In genomic region chr2:218272531-218273212, GRCh38 we compare ENCODE assay signal across 8 cellular contexts. TPM values are rescaled to one million over a fixed set of nuclear protein-coding genes. Genes with fewer than 3 reads are reported as not detected.
DNase-seq lines count a peak whose midpoint lies in the region; ATAC-seq, FAIRE-seq and TF ChIP-seq lines count a peak whose summit lies in the region.

No MANE protein-coding gene starts in this region.

- H3K4me2 ChIP-seq in A549, result peak overlapping the region; percentile 100

- peak; percentile 44 to 62 for ATAC-seq in A549
- peak; percentile 28 for ATAC-seq in GM18511 (IDR thresholded peaks at IDR 0.05; ENCODE audit: unreplicated experiment)

- 18% methylated on average over 18 of the region's 18 CpGs for WGBS in A549 (ENCODE audit: missing lambda C conversion rate)
- WGBS in ovary, 3 donors, result 17 to 22% (median 21%) methylated on average over 14 to 18 of the region's 18 CpGs
- 28 to 32% methylated on average over 13 to 18 of the region's 18 CpGs for WGBS in testis, 2 donors

- POLR2A ChIA-PET in A549 (lab: Yijun Ruan, JAX), result no interaction called here

- no peaks in the 10 kb centered on the region for H3K9me3 ChIP-seq in A549
- H3K9me3 ChIP-seq in MG63, result no peaks in the 10 kb centered on the region
- H3K9me3 ChIP-seq in SJSA1 (replicated peaks), result no peaks in the 10 kb centered on the region
- no peaks in the 10 kb centered on the region for H3K9me3 ChIP-seq in ovary
- H3K9me3 ChIP-seq in testis, result no peaks in the 10 kb centered on the region

- no peak for TF ChIP-seq EP300 in A549 (IDR thresholded peaks at IDR 0.05)
- TF ChIP-seq EP300 in ovary (IDR thresholded peaks at IDR 0.05), result no peak

- CTCF ChIA-PET in A549 (lab: Yijun Ruan, JAX), result interaction anchor here (0.7 to 6.5 kb wide), 32 partner anchors 11 to 374 kb away, joined by 3 to 105 read pairs (median 4); partner anchors contain the start of genes CATIP and TMBIM1

- peak; percentile 82 to 90 for TF ChIP-seq RAD21 in A549 (conservative IDR thresholded peaks at IDR 0.05 in 1 of 2, IDR thresholded peaks at IDR 0.05 in 1 of 2)

- TF ChIP-seq CTCF in A549 (IDR thresholded peaks at IDR 0.05) (peak; percentile 83), ovary (IDR thresholded peaks at IDR 0.05) (peak; percentile 60 to 89 (median 81)), testis (IDR thresholded peaks at IDR 0.05) (peak; percentile 85 to 87 (median 86))

- H3K27ac ChIP-seq in A549, result peak overlapping the region; percentile 23 to 71; a peak in 4 of 6 replicates
- no peak overlapping the region for H3K27ac ChIP-seq in SJSA1
- peak overlapping the region; percentile 11 to 41 for H3K27ac ChIP-seq in ovary
- H3K27ac ChIP-seq in testis, result peak overlapping the region; percentile 21 to 71

- no peak for FAIRE-seq in A549 (lab: Jason Lieb, UNC)

- intact Hi-C loops in ovary (cut with DNase I), result loop anchor here in 2 of 4 donors (10.0 kb wide), 2 partner anchors 192 to 382 kb away; partner anchors contain the start of genes BCS1L (in 1 of the 2) and ZNF142 (in 1 of the 2)
- intact Hi-C loops in testis (cut with DNase I; ENCODE audit: low total_unique reads), result no loop called here

- H3K4me3 ChIP-seq in A549 (no peak overlapping the region), MG63 (no peak overlapping the region), SJSA1 (no peak overlapping the region), ovary (no peak overlapping the region), testis (no peak overlapping the region)

- H3K36me3 ChIP-seq in MG63 (peaks cover 53% of the 10 kb centered on the region), SJSA1 (peaks cover 60% of the 10 kb centered on the region), ovary (no peaks in the 10 kb centered on the region), testis (ENCODE audit: low read depth, missing control alignments) (no peaks in the 10 kb centered on the region)

- no peaks in the 10 kb centered on the region for H3K27me3 ChIP-seq in MG63
- no peaks in the 10 kb centered on the region for H3K27me3 ChIP-seq in SJSA1 (replicated peaks)
- H3K27me3 ChIP-seq in ovary, result no peaks in the 10 kb centered on the region
- H3K27me3 ChIP-seq in testis, result no peaks in the 10 kb centered on the region

- H3K4me1 ChIP-seq in A549, result peaks cover 25% of the 10 kb centered on the region
- peaks cover 22% of the 10 kb centered on the region for H3K4me1 ChIP-seq in SJSA1 (replicated peaks)
- peaks cover 10% of the 10 kb centered on the region for H3K4me1 ChIP-seq in ovary (ENCODE audit: insufficient read depth)
- peaks cover 30% of the 10 kb centered on the region for H3K4me1 ChIP-seq in testis

- TF ChIP-seq POLR2A in A549 (IDR thresholded peaks at IDR 0.05; ENCODE audit: low read length) (no peak), ovary (IDR thresholded peaks at IDR 0.05) (peak; percentile 7), testis (IDR thresholded peaks at IDR 0.05) (no peak)

- DNase-seq in A549 (ENCODE audit: low read depth in 1 of 2, low spot score in 1 of 2), result peak; percentile 87 to 91
- DNase-seq in MG63, result peak; percentile 95
- DNase-seq in SJSA1 (ENCODE audit: low read depth in 1 of 2, low spot score in 2 of 2), result peak; percentile 76 to 93
- peak; percentile 28 to 62 (median 50) for DNase-seq in activated naive CD4-positive, alpha-beta T cell (lab: John Stamatoyannopoulos, UW)
- DNase-seq in foreskin melanocyte, result peak; percentile 75
- DNase-seq in ovary, result peak; percentile 79 to 87 (median 83)
- DNase-seq in testis, result peak; percentile 85

TF ChIP-seq in A549, 52 proteins besides CTCF, POLR2A, EP300 and RAD21:
- peak in 1 of 2 experiments; percentile 61; a peak in 1 of 4 replicates for TF ChIP-seq CEBPB (IDR thresholded peaks at IDR 0.05)
- no peak for TF ChIP-seq HMGXB4 (CRISPR knock-in tag; IDR thresholded peaks at IDR 0.05; ENCODE audit: borderline replicate concordance)
- peak; percentile 83 for TF ChIP-seq SMC3 (IDR thresholded peaks at IDR 0.05)

RNA-seq across cellular contexts. Expression of gene PNKD, which starts 2.4 kb away (rescaled TPM):
- 46.2 and 52.6 TPM in 2 replicates for polyA plus RNA-seq in A549 (2011; rRNA removed)
- 101 and 104 TPM in 2 replicates for polyA plus RNA-seq in A549 (2012; cell fraction: cytosol; rRNA removed)
- polyA plus RNA-seq in A549 (2012; cell fraction: nucleus; rRNA removed), result 71.2 and 85.9 TPM in 2 replicates
- 47.2 to 51.7 TPM (median 51.6 TPM) in 3 replicates for polyA plus RNA-seq in A549 (2017; fragmentation: RNase III; extraction: RNeasy Plus Mini Kit Qiagen cat#74134 plus additional on column Dnase treatment)
- polyA minus RNA-seq in A549 (2011; rRNA and poly(A)+ RNA removed), result 21.0 and 26.5 TPM in 2 replicates
- 21.5 and 40.8 TPM in 2 replicates for total RNA-seq in MG63 (2014; rRNA removed; shearing (Covaris generic); ENCODE audit: low replicate concordance)
- total RNA-seq in SJSA1 (2014; rRNA removed; shearing (Covaris generic)), result 57.7 and 63.2 TPM in 2 replicates
- total RNA-seq in ovary, result 10 to 100 TPM; 37.3 to 59.6 (median 48.1) TPM
- polyA plus RNA-seq in ovary, result 10 to 100 TPM; 23.3 to 74.5 TPM
- total RNA-seq in testis, result 10 to 100 TPM; 79.3 to 84.2 TPM
- polyA plus RNA-seq in testis (ENCODE audit: insufficient read depth, low read depth, low replicate concordance), result 90.7 TPM

RNA-seq across cellular contexts. Expression of gene AAMP, which starts 2.7 kb away (rescaled TPM):
- polyA plus RNA-seq in A549 (2011; rRNA removed) (71.3 and 82.0 TPM in 2 replicates), A549 (2017; fragmentation: RNase III; extraction: RNeasy Plus Mini Kit Qiagen cat#74134 plus additional on column Dnase treatment) (165 to 173 TPM (median 168 TPM) in 3 replicates), ovary (100 to 1,000 TPM in 1 of 2 donors, 10 to 100 TPM in 1; 71.1 to 144 TPM), testis (ENCODE audit: insufficient read depth, low read depth, low replicate concordance) (112 TPM)
- polyA plus RNA-seq in A549 (2012; cell fraction: cytosol; rRNA removed), result 178 and 187 TPM in 2 replicates
- polyA plus RNA-seq in A549 (2012; cell fraction: nucleus; rRNA removed), result 208 and 219 TPM in 2 replicates
- polyA minus RNA-seq in A549 (2011; rRNA and poly(A)+ RNA removed), result 53.9 and 65.4 TPM in 2 replicates
- total RNA-seq in MG63 (2014; rRNA removed; shearing (Covaris generic); ENCODE audit: low replicate concordance), result 112 TPM in 2 replicates
- total RNA-seq in SJSA1 (2014; rRNA removed; shearing (Covaris generic)), result 184 and 231 TPM in 2 replicates
- total RNA-seq in ovary (100 to 1,000 TPM in 5 of 7 donors, 10 to 100 TPM in 2; 86.5 to 123 (median 106) TPM), testis (100 to 1,000 TPM; 154 to 177 TPM)

RNA-seq across cellular contexts. Expression of gene GPBAR1, which starts 11.9 kb away (rescaled TPM):
- polyA plus RNA-seq in A549 (2011; rRNA removed) (0.05 and 0.06 TPM in 2 replicates), A549 (2017; fragmentation: RNase III; extraction: RNeasy Plus Mini Kit Qiagen cat#74134 plus additional on column Dnase treatment) (0.12 to 0.16 TPM (median 0.13 TPM) in 3 replicates), ovary (1 to 10 TPM in 1 of 2 donors, under 1 TPM in 1; 0.28 to 2.8 TPM), testis (ENCODE audit: insufficient read depth, low read depth, low replicate concordance) (3.4 TPM)
- polyA plus RNA-seq in A549 (2012; cell fraction: cytosol; rRNA removed), result 0.05 and 0.09 TPM in 2 replicates
- 0.73 and 0.77 TPM in 2 replicates for polyA plus RNA-seq in A549 (2012; cell fraction: nucleus; rRNA removed)
- polyA minus RNA-seq in A549 (2011; rRNA and poly(A)+ RNA removed), result 0.19 and 0.54 TPM in 2 replicates
- not detected in 2 replicates for total RNA-seq in MG63 (2014; rRNA removed; shearing (Covaris generic); ENCODE audit: low replicate concordance)
- total RNA-seq in SJSA1 (2014; rRNA removed; shearing (Covaris generic)), result 0.89 TPM in 1 of 2 replicates, not detected in the other
- total RNA-seq in ovary (1 to 10 TPM in 5 of 7 donors, under 1 TPM in 2; 0.38 to 3.8 (median 2.1) TPM), testis (1 to 10 TPM; 1.5 to 1.8 TPM)

RNA-seq across cellular contexts. Expression of gene TMBIM1, which starts 19.6 kb away (rescaled TPM):
- polyA plus RNA-seq in A549 (2011; rRNA removed) (61.4 and 91.5 TPM in 2 replicates), A549 (2017; fragmentation: RNase III; extraction: RNeasy Plus Mini Kit Qiagen cat#74134 plus additional on column Dnase treatment) (66.6 to 72.1 TPM (median 70.4 TPM) in 3 replicates), ovary (100 to 1,000 TPM; 106 to 259 TPM), testis (ENCODE audit: insufficient read depth, low read depth, low replicate concordance) (77.6 TPM)
- 53.4 and 80.7 TPM in 2 replicates for polyA plus RNA-seq in A549 (2012; cell fraction: cytosol; rRNA removed)
- polyA plus RNA-seq in A549 (2012; cell fraction: nucleus; rRNA removed), result 65.6 and 87.6 TPM in 2 replicates
- polyA minus RNA-seq in A549 (2011; rRNA and poly(A)+ RNA removed), result 66.4 and 78.9 TPM in 2 replicates
- 81.0 and 125 TPM in 2 replicates for total RNA-seq in MG63 (2014; rRNA removed; shearing (Covaris generic); ENCODE audit: low replicate concordance)
- total RNA-seq in SJSA1 (2014; rRNA removed; shearing (Covaris generic)), result 76.0 and 86.5 TPM in 2 replicates
- total RNA-seq in ovary (100 to 1,000 TPM in 6 of 7 donors, 10 to 100 TPM in 1; 80.6 to 137 (median 114) TPM), testis (10 to 100 TPM; 59.9 to 81.0 TPM)

RNA-seq across cellular contexts. Expression of gene ARPC2, which starts 55.7 kb away (rescaled TPM):
- polyA plus RNA-seq in A549 (2011; rRNA removed) (279 and 374 TPM in 2 replicates), A549 (2017; fragmentation: RNase III; extraction: RNeasy Plus Mini Kit Qiagen cat#74134 plus additional on column Dnase treatment) (263 to 283 TPM (median 273 TPM) in 3 replicates), ovary (100 to 1,000 TPM; 170 to 357 TPM), testis (ENCODE audit: insufficient read depth, low read depth, low replicate concordance) (338 TPM)
- 247 and 267 TPM in 2 replicates for polyA plus RNA-seq in A549 (2012; cell fraction: cytosol; rRNA removed)
- 108 and 114 TPM in 2 replicates for polyA plus RNA-seq in A549 (2012; cell fraction: nucleus; rRNA removed)
- polyA minus RNA-seq in A549 (2011; rRNA and poly(A)+ RNA removed), result 179 and 190 TPM in 2 replicates
- 505 and 549 TPM in 2 replicates for total RNA-seq in MG63 (2014; rRNA removed; shearing (Covaris generic); ENCODE audit: low replicate concordance)
- total RNA-seq in SJSA1 (2014; rRNA removed; shearing (Covaris generic)), result 490 and 702 TPM in 2 replicates
- total RNA-seq in ovary (100 to 1,000 TPM; 135 to 229 (median 166) TPM), testis (100 to 1,000 TPM; 255 to 271 TPM)
